Comparison of ENCODE assay signal across 19 cellular contexts in the genomic region with DNA sequence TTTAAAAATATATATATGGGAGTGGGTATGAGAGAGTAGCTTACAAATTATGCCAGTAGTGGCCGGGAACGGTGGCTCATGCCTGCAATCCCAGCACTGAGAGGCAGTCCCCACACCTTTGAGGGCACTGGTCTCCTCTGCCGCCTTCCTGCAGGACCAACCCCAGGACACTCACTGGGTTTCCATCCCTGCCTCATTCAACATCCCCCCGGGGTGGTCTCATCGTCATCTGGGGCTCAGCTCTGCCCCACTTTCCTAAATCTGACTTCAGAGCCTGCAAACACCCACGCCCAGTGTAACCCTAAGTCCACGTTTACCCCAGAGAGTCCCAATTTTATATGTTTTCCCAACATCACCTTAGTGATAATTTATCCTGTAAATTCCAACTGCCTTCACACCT.
"Had no signal": no experiment of that assay in that cellular context is flagged by ENCODE, and none has a peak within 500 bp of the region (broad histone marks: within the 10 kb centered on the region; RNA-seq: fewer than 3 reads in every experiment).

No MANE protein-coding gene starts in this region.

- H3K27ac ChIP-seq: epithelial cell of prostate, parathyroid adenoma, testis had no signal

- DNase-seq: effector memory CD4-positive, alpha-beta T cell; gastrocnemius medialis; heart right ventricle; hypothalamus; left ventricle myocardium superior; mesenchymal stem cell; midbrain; occipital lobe; small intestine; stimulated activated CD4-positive, alpha-beta T cell treated with anti-CD3 and anti-CD28 coated beads, Interleukin-4, amount 100 ng/mL, for 24 hours; transverse colon had no signal

- H3K4me1 Mint-ChIP-seq: stimulated activated memory B cell treated with anti-CD40 and anti-IgM and Interleukin-4, amounts not matched to agents 10 μg/mL and 1 μg/mL and 100 μg/mL, for 72 hours had no signal

- H3K36me3 Mint-ChIP-seq: natural killer cell treated with Interleukin-12 subunit alpha and Interleukin-12 subunit beta and Interleukin-15 and Interleukin-18, amount 100 ng/mL, for 72 hours; stimulated activated memory B cell treated with anti-CD40 and anti-IgM and Interleukin-4, amounts not matched to agents 10 μg/mL and 1 μg/mL and 100 μg/mL, for 72 hours had no signal

- ATAC-seq: natural killer cell treated with Interleukin-12 subunit alpha and Interleukin-12 subunit beta and Interleukin-15 and Interleukin-18, amount 100 ng/mL, for 72 hours; stimulated activated memory B cell treated with anti-CD40 and anti-IgM and Interleukin-4, amounts not matched to agents 10 μg/mL and 1 μg/mL and 100 μg/mL, for 72 hours had no signal

- H3K4me3 Mint-ChIP-seq: natural killer cell treated with Interleukin-12 subunit alpha and Interleukin-12 subunit beta and Interleukin-15 and Interleukin-18, amount 100 ng/mL, for 72 hours; stimulated activated memory B cell treated with anti-CD40 and anti-IgM and Interleukin-4, amounts not matched to agents 10 μg/mL and 1 μg/mL and 100 μg/mL, for 72 hours; stimulated activated naive CD8-positive, alpha-beta T cell treated with anti-CD3 and anti-CD28 coated beads, Interleukin-15, Interleukin-2, amounts not matched to agents 100 ng/mL and 50 ng/mL, for 24 hours had no signal

- H3K9me3 Mint-ChIP-seq: natural killer cell treated with Interleukin-12 subunit alpha and Interleukin-12 subunit beta and Interleukin-15 and Interleukin-18, amount 100 ng/mL, for 72 hours; stimulated activated memory B cell treated with anti-CD40 and anti-IgM and Interleukin-4, amounts not matched to agents 10 μg/mL and 1 μg/mL and 100 μg/mL, for 72 hours; stimulated activated naive CD8-positive, alpha-beta T cell treated with anti-CD3 and anti-CD28 coated beads, Interleukin-15, Interleukin-2, amounts not matched to agents 100 ng/mL and 50 ng/mL, for 24 hours had no signal

- H3K27ac Mint-ChIP-seq: natural killer cell treated with Interleukin-12 subunit alpha and Interleukin-12 subunit beta and Interleukin-15 and Interleukin-18, amount 100 ng/mL, for 72 hours; stimulated activated memory B cell treated with anti-CD40 and anti-IgM and Interleukin-4, amounts not matched to agents 10 μg/mL and 1 μg/mL and 100 μg/mL, for 72 hours; stimulated activated naive CD8-positive, alpha-beta T cell treated with anti-CD3 and anti-CD28 coated beads, Interleukin-15, Interleukin-2, amounts not matched to agents 100 ng/mL and 50 ng/mL, for 24 hours had no signal

- H3K4me3 ChIP-seq: esophagus muscularis mucosa, gastrocnemius medialis, lung, testis, transverse colon had no signal

- H3K9me3 ChIP-seq: esophagus muscularis mucosa, gastrocnemius medialis, heart right ventricle, testis, transverse colon had no signal

- H3K4me1 ChIP-seq: parathyroid adenoma had no signal

- H3K27me3 ChIP-seq: esophagus muscularis mucosa, gastrocnemius medialis, heart right ventricle, testis, transverse colon had no signal

- H3K36me3 ChIP-seq: esophagus muscularis mucosa, gastrocnemius medialis, heart right ventricle, transverse colon had no signal
